17 cellular contexts compared by ENCODE assay signal in genomic region chr11:76201672-76202412, GRCh38. TPM values are rescaled to one million over a fixed set of nuclear protein-coding genes. Genes with fewer than 3 reads are reported as not detected.
DNase-seq lines count a peak whose midpoint lies in the region; ATAC-seq, FAIRE-seq and TF ChIP-seq lines count a peak whose summit lies in the region.
"Had no signal": no experiment of that assay in that cellular context is flagged by ENCODE, and none has a peak within 500 bp of the region (broad histone marks: within the 10 kb centered on the region; RNA-seq: fewer than 3 reads in every experiment).

No MANE protein-coding gene starts in this region.

- no peaks in the 10 kb centered on the region for H3K79me2 ChIP-seq in PC-3 (ENCODE audit: low read length)

- no peaks in the 10 kb centered on the region for H4K20me1 ChIP-seq in PC-3 (ENCODE audit: low read length)

- BruUV-seq in PC-3 (replicated peaks; lab: Mats Ljungman, UMichigan), result no TSS peak

- no peak overlapping the region for H2AFZ ChIP-seq in PC-3 (ENCODE audit: low read length)

- H3K4me1 ChIP-seq in PC-3 (ENCODE audit: insufficient read depth, low read length), result peaks cover 9% of the 10 kb centered on the region
- H3K4me1 ChIP-seq in kidney (ENCODE audit: control insufficient read depth in 1 of 2, insufficient read depth in 1 of 2, low read depth in 1 of 2, low read length in 2 of 2), result peaks cover 0 to 6% of the 10 kb centered on the region in 2 donors
- peaks cover 9% of the 10 kb centered on the region for H3K4me1 ChIP-seq in psoas muscle
- H3K4me1 ChIP-seq in foreskin keratinocyte, result no peaks in the 10 kb centered on the region

- no peaks in the 10 kb centered on the region for H3F3A ChIP-seq in PC-3 (ENCODE audit: low read length, unreplicated experiment)

- H3K9ac ChIP-seq in PC-3 (ENCODE audit: low read length), result no peak overlapping the region
- no peak overlapping the region for H3K9ac ChIP-seq in kidney (ENCODE audit: low read length in 2 of 2)

- H3K4me2 ChIP-seq in PC-3 (ENCODE audit: low read length), result no peak overlapping the region

- POLR2A ChIA-PET in PC-3 (lab: Charles Lee; ENCODE audit: unreplicated experiment), result no interaction called here

- no peak for FAIRE-seq in kidney (lab: Jason Lieb, UNC)

- H3K9me2 ChIP-seq in PC-3 (replicated peaks; ENCODE audit: low read length), result no peaks in the 10 kb centered on the region

- H3K4me3 ChIP-seq in PC-3 (ENCODE audit: low read length) (no peak overlapping the region), kidney (ENCODE audit: low read length in 2 of 2) (no peak overlapping the region), psoas muscle (no peak overlapping the region)

- 89 to 92% (median 89%) methylated on average over 11 of the region's 11 CpGs for WGBS in psoas muscle, 3 donors

- DNase-seq in left ventricle myocardium superior (peak; percentile 22), cardiac septum (ENCODE audit: low spot score) (no peak), PC-3 (peak; percentile 8), kidney (peak; percentile 44), psoas muscle (peak; percentile 6 to 39), foreskin keratinocyte (no peak), SKM-1 (lab: John Stamatoyannopoulos, UW; ENCODE audit: unreplicated experiment) (no peak)
- DNase-seq: ACHN, COR-L47, DND-41, GF-D8, HCEC 1CT had no signal

- intact Hi-C loops in left ventricle myocardium superior (cut with micrococcal nuclease), result no loop called here
- intact Hi-C loops in cardiac septum (cut with DNase I), result no loop called here
- intact Hi-C loops in PC-3 (cut with micrococcal nuclease), result no loop called here
- intact Hi-C loops in kidney (cut with DNase I), result loop anchor here (10.0 kb wide), 1 partner anchor 113 kb away; no protein-coding TSS in a partner anchor
- intact Hi-C loops in psoas muscle (cut with DNase I), result no loop called here

- TF ChIP-seq CTCF in PC-3 (conservative IDR thresholded peaks at IDR 0.05; ENCODE audit: low read depth, low read length) (no peak), kidney (IDR thresholded peaks at IDR 0.05; ENCODE audit: borderline replicate concordance, extremely low read depth, insufficient read depth) (no peak), psoas muscle (IDR thresholded peaks at IDR 0.05) (no peak), foreskin keratinocyte (conservative IDR thresholded peaks at IDR 0.05) (no peak)

- no peaks in the 10 kb centered on the region for H3K36me3 ChIP-seq in PC-3 (ENCODE audit: low read depth, low read length)
- H3K36me3 ChIP-seq in kidney (ENCODE audit: control insufficient read depth in 1 of 2, insufficient read depth in 2 of 2, low read length in 2 of 2), result no peaks in the 10 kb centered on the region
- no peaks in the 10 kb centered on the region for H3K36me3 ChIP-seq in psoas muscle (ENCODE audit: insufficient read depth in 1 of 2, low read depth in 1 of 2)

- ATAC-seq in left ventricle myocardium superior, result no peak
- ATAC-seq in PC-3, result no peak
- no peak for ATAC-seq in psoas muscle
- ATAC-seq in foreskin keratinocyte, result no peak
- ATAC-seq in HG02973 (IDR thresholded peaks at IDR 0.05; ENCODE audit: unreplicated experiment), result no peak
- ATAC-seq: CD8-positive, alpha-beta T cell had no signal

- H3K27ac ChIP-seq in PC-3 (ENCODE audit: low read length) (no peak overlapping the region), kidney (ENCODE audit: low read depth in 2 of 2, low read length in 2 of 2) (no peak overlapping the region), psoas muscle (no peak overlapping the region), foreskin keratinocyte (no peak overlapping the region)

- CTCF ChIA-PET in PC-3 (lab: Charles Lee), result no interaction called here

- H3K9me3 ChIP-seq in PC-3 (ENCODE audit: low read length), result no peaks in the 10 kb centered on the region
- no peaks in the 10 kb centered on the region for H3K9me3 ChIP-seq in kidney (ENCODE audit: control insufficient read depth in 1 of 2, low read length in 2 of 2)
- H3K9me3 ChIP-seq in psoas muscle, result no peaks in the 10 kb centered on the region

- H3K27me3 ChIP-seq in PC-3 (ENCODE audit: low read length) (peaks cover 17% of the 10 kb centered on the region), psoas muscle (ENCODE audit: insufficient read depth in 3 of 3, low read length in 2 of 3) (no peaks in the 10 kb centered on the region), foreskin keratinocyte (peaks cover 44% of the 10 kb centered on the region)

RNA-seq across cellular contexts. Expression of gene WNT11, which starts 4.5 kb away (rescaled TPM):
- total RNA-seq in left ventricle myocardium superior (15.2 TPM), cardiac septum (9.2 TPM), PC-3 (2014; rRNA removed) (0.40 and 1.6 TPM in 2 replicates), kidney (2.2 TPM), psoas muscle (10 to 100 TPM in 1 of 4 donors, 1 to 10 TPM in 3; 6.4 to 13.0 (median 8.0) TPM), foreskin keratinocyte (0.07 TPM in 2 replicates)
- polyA plus RNA-seq in kidney (ENCODE audit: insufficient read depth, low read depth, low replicate concordance) (0.80 TPM), psoas muscle (1 to 10 TPM; 4.5 to 6.5 (median 4.8) TPM), foreskin keratinocyte (0.06 and 0.07 TPM in 2 replicates)
- total RNA-seq: H4, HT1080 had no signal
- polyA plus RNA-seq: IgD-negative memory B cell had no signal

Comparison
In these comparisons a context has a peak if more than half of its experiments do, and no peak if none do; other contexts are left out.
1. DNase-seq: peak in left ventricle myocardium superior (single experiment), PC-3 (single experiment), kidney (single experiment) and psoas muscle (2 of 2); none in cardiac septum (single experiment), foreskin keratinocyte (0 of 2) and SKM-1 (single experiment).